17 cellular contexts compared by ENCODE assay signal in the genomic region with DNA sequence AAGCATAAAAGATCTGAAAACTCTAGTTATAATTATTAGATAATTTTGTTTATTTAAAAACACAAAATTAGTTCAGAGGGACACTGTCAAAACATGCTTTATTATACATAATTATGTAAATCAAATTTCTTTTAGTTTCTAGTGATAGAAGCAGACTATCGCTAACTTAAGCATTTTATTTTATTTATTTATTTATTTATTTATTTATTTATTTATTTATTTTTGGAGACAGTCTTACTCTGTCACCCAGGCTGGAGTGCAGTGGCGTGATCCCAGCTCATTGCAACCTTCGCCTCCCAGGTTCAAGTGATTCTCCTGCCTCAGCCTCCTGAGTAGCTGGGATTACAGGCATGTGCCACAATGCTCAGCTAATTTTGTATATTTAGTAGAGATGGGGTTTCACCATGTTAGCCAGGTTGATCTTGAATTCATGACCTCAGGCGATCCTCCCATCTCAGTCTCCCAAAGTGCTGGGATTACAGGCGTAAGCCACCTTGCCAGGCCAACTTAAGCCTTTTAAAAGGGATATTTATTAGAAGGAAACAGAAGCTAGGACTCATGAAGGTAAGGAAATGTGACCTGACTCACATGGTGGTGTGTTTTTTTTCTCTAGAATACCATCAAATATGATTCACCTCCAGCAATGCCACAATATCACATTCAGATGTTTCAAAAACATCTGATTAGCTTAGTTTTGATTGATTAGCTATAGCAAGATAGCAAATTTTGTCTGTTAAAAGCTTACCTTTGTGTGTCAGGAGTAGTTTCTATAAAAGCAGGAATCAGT.
DNase-seq lines count a peak whose midpoint lies in the region; ATAC-seq, FAIRE-seq and TF ChIP-seq lines count a peak whose summit lies in the region.
"Had no signal": no experiment of that assay in that cellular context is flagged by ENCODE, and none has a peak within 500 bp of the region (broad histone marks: within the 10 kb centered on the region; RNA-seq: fewer than 3 reads in every experiment).

No MANE protein-coding gene starts in this region.

- H3K4me3 ChIP-seq in HEK293 (ENCODE audit: low read depth, low read length) (no peak overlapping the region), hepatocyte (no peak overlapping the region)
- H3K4me3 ChIP-seq: BLaER1 treated with 17β-estradiol and CSF1 and Interleukin-3, amounts not matched to agents 10 nM and 100 nM had no signal

- WGBS in hepatocyte (ENCODE audit: low lambda C conversion rate, missing lambda C conversion rate) = over 99% methylated on average over 5 of the region's 5 CpGs

- H3K9me2 ChIP-seq in hepatocyte (replicated peaks; ENCODE audit: insufficient read depth) = no peaks in the 10 kb centered on the region

- peak; percentile 78 for ATAC-seq in foreskin keratinocyte

- CTCF ChIA-PET in HEK293 (lab: Yijun Ruan, JAX) = interaction anchor here (0.6 kb wide), 1 partner anchor 865 kb away, joined by 3 read pairs; no protein-coding TSS in a partner anchor
- CTCF ChIA-PET in HEK293T (lab: Yijun Ruan, JAX) = no interaction called here

- H3K27me3 ChIP-seq in foreskin keratinocyte = no peaks in the 10 kb centered on the region
- H3K27me3 ChIP-seq in hepatocyte = no peaks in the 10 kb centered on the region
- H3K27me3 ChIP-seq: BLaER1 treated with 17β-estradiol and CSF1 and Interleukin-3, amounts not matched to agents 10 nM and 100 nM had no signal

- H3K27ac ChIP-seq in HEK293 (ENCODE audit: extremely low read depth, low read depth, low read length) = no peak overlapping the region
- H3K27ac ChIP-seq in foreskin keratinocyte = no peak overlapping the region
- no peak overlapping the region for H3K27ac ChIP-seq in hepatocyte
- H3K27ac ChIP-seq: BLaER1 treated with 17β-estradiol and CSF1 and Interleukin-3, amounts not matched to agents 10 nM and 100 nM had no signal

- H2AFZ ChIP-seq in hepatocyte = no peak overlapping the region

- H3K36me3 ChIP-seq in HEK293 (ENCODE audit: control insufficient read depth in 2 of 2, insufficient read depth in 1 of 2, low read length in 2 of 2) = no peaks in the 10 kb centered on the region
- H3K36me3 ChIP-seq in hepatocyte (replicated peaks; ENCODE audit: insufficient read depth, low read depth) = no peaks in the 10 kb centered on the region
- H3K36me3 ChIP-seq: BLaER1 treated with 17β-estradiol and CSF1 and Interleukin-3, amounts not matched to agents 10 nM and 100 nM had no signal

- H3K4me1 ChIP-seq in HEK293 (ENCODE audit: control insufficient read depth, insufficient read depth, low read length) = no peaks in the 10 kb centered on the region
- peaks cover 4% of the 10 kb centered on the region for H3K4me1 ChIP-seq in foreskin keratinocyte
- H3K4me1 ChIP-seq in hepatocyte (ENCODE audit: insufficient read depth) = no peaks in the 10 kb centered on the region
- H3K4me1 ChIP-seq: BLaER1 treated with 17β-estradiol and CSF1 and Interleukin-3, amounts not matched to agents 10 nM and 100 nM had no signal

- H4K20me1 ChIP-seq in hepatocyte (ENCODE audit: insufficient read depth, poor library complexity, severe bottlenecking) = no peaks in the 10 kb centered on the region
- H4K20me1 ChIP-seq: BLaER1 treated with 17β-estradiol and CSF1 and Interleukin-3, amounts not matched to agents 10 nM and 100 nM had no signal

- TF ChIP-seq CTCF in HEK293 (tag by site-specific recombination; IDR thresholded peaks at IDR 0.05) (no peak), foreskin keratinocyte (conservative IDR thresholded peaks at IDR 0.05) (no peak), hepatocyte (IDR thresholded peaks at IDR 0.05; ENCODE audit: poor library complexity) (no peak)

- POLR2A ChIA-PET in HEK293 (lab: Yijun Ruan, JAX) (no interaction called here), HEK293T (lab: Yijun Ruan, JAX) (no interaction called here)

- FAIRE-seq in A204.1 (lab: Jason Lieb, UNC) = peak; percentile 46
- FAIRE-seq: D721Med had no signal

- DNase-seq in amniotic epithelial cell (ENCODE audit: low read depth) (peak; percentile 31), foreskin keratinocyte (peak; percentile 26 to 57), glomerular visceral epithelial cell (ENCODE audit: extremely low spot score) (no peak), medulla oblongata (ENCODE audit: extremely low spot score) (no peak), hepatocyte (ENCODE audit: low spot score) (no peak), HEK293T (ENCODE audit: extremely low spot score) (no peak)
- DNase-seq: CD8-positive, alpha-beta memory T cell; KBM-7; NCI-H1105 treated with DMSO at 0.1 percent for 48 hours; NCI-H1694 treated with DMSO at 0.1 percent for 48 hours; NCI-H510A; NCI-H774; RPMI8226 had no signal

- no peaks in the 10 kb centered on the region for H3K9me3 ChIP-seq in HEK293 (ENCODE audit: control insufficient read depth, insufficient read depth, low read depth, low read length)
- H3K9me3 ChIP-seq in hepatocyte (ENCODE audit: low read depth) = no peaks in the 10 kb centered on the region
- H3K9me3 ChIP-seq: BLaER1 treated with 17β-estradiol and CSF1 and Interleukin-3, amounts not matched to agents 10 nM and 100 nM had no signal

- H3K4me2 ChIP-seq in hepatocyte = no peak overlapping the region
- H3K4me2 ChIP-seq: BLaER1 treated with 17β-estradiol and CSF1 and Interleukin-3, amounts not matched to agents 10 nM and 100 nM had no signal

- H3K79me2 ChIP-seq in hepatocyte = no peaks in the 10 kb centered on the region

TF ChIP-seq in HEK293, 187 proteins besides CTCF, POLR2A, EP300 and RAD21 (continues in another document):
- no peak for TF ChIP-seq ZEB2 (tag by site-specific recombination; IDR thresholded peaks at IDR 0.05)
- TF ChIP-seq GLIS2 (tag by site-specific recombination; IDR thresholded peaks at IDR 0.05) = no peak
- peak; percentile 36; the same call in 1 of the 2 replicates for TF ChIP-seq ZNF623 (tag by site-specific recombination; IDR thresholded peaks at IDR 0.05)
- no peak for TF ChIP-seq ZNF626 (tag by site-specific recombination; IDR thresholded peaks at IDR 0.05)
- no peak for TF ChIP-seq ZNF302 (tag by site-specific recombination; IDR thresholded peaks at IDR 0.05; ENCODE audit: low read depth)
- TF ChIP-seq, protein P1, sequence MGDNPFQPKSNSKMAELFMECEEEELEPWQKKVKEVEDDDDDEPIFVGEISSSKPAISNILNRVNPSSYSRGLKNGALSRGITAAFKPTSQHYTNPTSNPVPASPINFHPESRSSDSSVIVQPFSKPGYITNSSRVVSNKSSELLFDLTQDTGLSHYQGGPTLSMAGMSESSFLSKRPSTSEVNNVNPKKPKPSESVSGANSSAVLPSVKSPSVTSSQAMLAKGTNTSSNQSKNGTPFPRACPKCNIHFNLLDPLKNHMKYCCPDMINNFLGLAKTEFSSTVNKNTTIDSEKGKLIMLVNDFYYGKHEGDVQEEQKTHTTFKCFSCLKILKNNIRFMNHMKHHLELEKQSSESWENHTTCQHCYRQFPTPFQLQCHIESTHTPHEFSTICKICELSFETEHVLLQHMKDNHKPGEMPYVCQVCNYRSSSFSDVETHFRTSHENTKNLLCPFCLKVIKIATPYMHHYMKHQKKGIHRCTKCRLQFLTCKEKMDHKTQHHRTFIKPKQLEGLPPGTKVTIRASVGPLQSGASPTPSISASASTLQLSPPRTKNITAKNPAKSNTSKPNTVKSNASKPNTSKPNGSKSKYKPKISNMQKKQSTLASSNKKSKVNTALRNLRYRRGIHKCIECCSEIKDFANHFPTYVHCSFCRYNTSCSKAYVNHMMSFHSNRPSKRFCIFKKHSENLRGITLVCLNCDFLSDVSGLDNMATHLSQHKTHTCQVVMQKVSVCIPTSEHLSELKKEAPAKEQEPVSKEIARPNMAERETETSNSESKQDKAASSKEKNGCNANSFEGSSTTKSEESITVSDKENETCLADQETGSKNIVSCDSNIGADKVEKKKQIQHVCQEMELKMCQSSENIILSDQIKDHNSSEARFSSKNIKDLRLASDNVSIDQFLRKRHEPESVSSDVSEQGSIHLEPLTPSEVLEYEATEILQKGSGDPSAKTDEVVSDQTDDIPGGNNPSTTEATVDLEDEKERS (tag by site-specific recombination; IDR thresholded peaks at IDR 0.05) = no peak

TF ChIP-seq in HEK293T, 16 proteins besides CTCF, POLR2A, EP300 and RAD21:
- TF ChIP-seq FOXK2 (IDR thresholded peaks at IDR 0.05) = no peak
- TF ChIP-seq TARDBP (IDR thresholded peaks at IDR 0.05) = no peak
- TF ChIP-seq ZNF384 (IDR thresholded peaks at IDR 0.05) = no peak
- TF ChIP-seq LEF1 (IDR thresholded peaks at IDR 0.05; ENCODE audit: borderline replicate concordance) = no peak
- TF ChIP-seq NFRKB (IDR thresholded peaks at IDR 0.05) = no peak
- no peak for TF ChIP-seq L3MBTL2 (conservative IDR thresholded peaks at IDR 0.05)
- TF ChIP-seq FOXA1 (IDR thresholded peaks at IDR 0.05) = no peak
- TF ChIP-seq HDGF (IDR thresholded peaks at IDR 0.05; ENCODE audit: borderline replicate concordance) = no peak
- TF ChIP-seq SUZ12 (IDR thresholded peaks at IDR 0.05) = no peak

Comparison
In these comparisons a context has a peak if more than half of its experiments do, and no peak if none do; other contexts are left out.
1. DNase-seq: peak in amniotic epithelial cell (single experiment) and foreskin keratinocyte (2 of 2); none in glomerular visceral epithelial cell (single experiment), medulla oblongata (single experiment), hepatocyte (single experiment) and HEK293T (single experiment).